In the genomic region with DNA sequence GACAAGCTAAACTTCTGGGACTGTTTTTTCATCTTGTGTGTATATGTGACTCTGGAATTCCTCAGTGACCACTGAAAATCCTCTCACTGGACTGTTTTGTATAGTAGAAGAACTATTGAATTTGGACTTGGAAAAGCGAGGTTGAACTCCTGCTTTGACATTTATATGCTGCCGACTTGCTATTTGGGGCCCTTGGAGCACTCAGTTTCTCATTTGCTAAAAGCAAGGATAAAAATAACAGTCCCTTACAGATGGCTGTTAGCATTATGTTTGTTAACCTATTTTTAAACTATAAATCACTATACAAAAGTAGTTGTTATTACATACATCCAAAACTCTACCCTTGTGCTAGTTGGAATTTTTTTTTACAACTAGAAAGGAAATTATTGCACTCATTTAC, we compare ENCODE assay signal across 20 cellular contexts. TPM values are rescaled to one million over a fixed set of nuclear protein-coding genes. Genes with fewer than 3 reads are reported as not detected.
DNase-seq lines count a peak whose midpoint lies in the region; ATAC-seq and TF ChIP-seq lines count a peak whose summit lies in the region.
"Had no signal": no experiment of that assay in that cellular context is flagged by ENCODE, and none has a peak within 500 bp of the region (broad histone marks: within the 10 kb centered on the region; RNA-seq: fewer than 3 reads in every experiment).

No MANE protein-coding gene starts in this region.

- POLR2A ChIA-PET in Panc1 (lab: Charles Lee): no interaction called here
- POLR2A ChIA-PET in activated CD8-positive, alpha-beta T cell treated with anti-CD3 and anti-CD28 coated beads, Interleukin-2, amount 10 ng/mL, durations not matched to agents 7 days and 5 days (lab: Charles Lee): no interaction called here

- no peaks in the 10 kb centered on the region for H3K27me3 Mint-ChIP-seq in activated CD8-positive, alpha-beta T cell treated with anti-CD3 and anti-CD28 coated beads, Interleukin-2, amount 10 ng/mL, durations not matched to agents 7 days and 5 days (ENCODE audit: low read depth)
- H3K27me3 Mint-ChIP-seq: B cell had no signal

- CTCF ChIA-PET in Panc1 (lab: Charles Lee): no interaction called here
- CTCF ChIA-PET in activated CD8-positive, alpha-beta T cell treated with anti-CD3 and anti-CD28 coated beads, Interleukin-2, amount 10 ng/mL, durations not matched to agents 7 days and 5 days (lab: Charles Lee): interaction anchor here (1.8 kb wide), 1 partner anchor 8 kb away, joined by 7 read pairs; no protein-coding TSS in a partner anchor

- H3K36me3 Mint-ChIP-seq in activated CD8-positive, alpha-beta T cell treated with anti-CD3 and anti-CD28 coated beads, Interleukin-2, amount 10 ng/mL, durations not matched to agents 7 days and 5 days (ENCODE audit: low read depth): peaks cover 7% of the 10 kb centered on the region

- H3K4me1 ChIP-seq in Panc1 (ENCODE audit: control insufficient read depth, insufficient read depth, low read length): peaks cover 33% of the 10 kb centered on the region
- peaks cover 0 to 11% (median 7%) of the 10 kb centered on the region in 3 donors for H3K4me1 ChIP-seq in skeletal muscle tissue (ENCODE audit: control insufficient read depth in 3 of 3, insufficient read depth in 3 of 3, low read length in 3 of 3)
- H3K4me1 ChIP-seq in left lung: peaks cover 0 to 26% of the 10 kb centered on the region in 2 donors
- H3K4me1 ChIP-seq: Peyer's patch had no signal

- in situ Hi-C loops in Panc1 (cut with HindIII; ENCODE audit: low pct_unique_long_range_greater_than_20kb, low sequenced_read_pairs): no loop called here

- no peak overlapping the region for H3K4me3 Mint-ChIP-seq in activated CD8-positive, alpha-beta T cell treated with anti-CD3 and anti-CD28 coated beads, Interleukin-2, amount 10 ng/mL, durations not matched to agents 7 days and 5 days
- H3K4me3 Mint-ChIP-seq: B cell, CD14-positive monocyte had no signal

- no peaks in the 10 kb centered on the region for H3K9me3 ChIP-seq in Panc1 (ENCODE audit: control insufficient read depth, insufficient read depth, low read depth, low read length)
- no peaks in the 10 kb centered on the region for H3K9me3 ChIP-seq in skeletal muscle tissue (ENCODE audit: control insufficient read depth in 3 of 3, low read length in 3 of 3)
- H3K9me3 ChIP-seq in left lung: no peaks in the 10 kb centered on the region
- H3K9me3 ChIP-seq: Peyer's patch had no signal

- H3K27me3 ChIP-seq in Panc1 (ENCODE audit: control insufficient read depth, insufficient read depth, low read length) (no peaks in the 10 kb centered on the region), skeletal muscle tissue (ENCODE audit: control insufficient read depth in 3 of 3, insufficient read depth in 3 of 3, low read length in 3 of 3) (no peaks in the 10 kb centered on the region), left lung (no peaks in the 10 kb centered on the region)
- H3K27me3 ChIP-seq: Peyer's patch had no signal

- TF ChIP-seq CTCF in Panc1 (IDR thresholded peaks at IDR 0.05): no peak
- TF ChIP-seq CTCF in left lung (IDR thresholded peaks at IDR 0.05): no peak

- H3K9ac ChIP-seq in skeletal muscle tissue (ENCODE audit: low read depth in 1 of 3, low read length in 3 of 3): peak overlapping the region; percentile 36 to 48 (median 42)

- H3K27ac ChIP-seq in Panc1 (ENCODE audit: low read length) (0 out of 2 replicates have a peak overlapping the region, but pooled peaks have one; percentile 13), skeletal muscle tissue (ENCODE audit: low read depth, low read length) (peak overlapping the region; percentile 61), left lung (no peak overlapping the region)
- H3K27ac ChIP-seq: Peyer's patch had no signal

- no peaks in the 10 kb centered on the region; the same call in 1 of the 2 replicates for H3K36me3 ChIP-seq in Panc1 (ENCODE audit: control insufficient read depth, insufficient read depth, low read length)
- no peaks in the 10 kb centered on the region for H3K36me3 ChIP-seq in skeletal muscle tissue (ENCODE audit: control insufficient read depth in 3 of 3, insufficient read depth in 3 of 3, low read length in 3 of 3)
- no peaks in the 10 kb centered on the region for H3K36me3 ChIP-seq in left lung
- H3K36me3 ChIP-seq: Peyer's patch had no signal

- intact Hi-C loops in Right ventricle myocardium superior (cut with DNase I) (no loop called here), left cardiac atrium (cut with DNase I) (no loop called here), Panc1 (cut with micrococcal nuclease; ENCODE audit: unreplicated experiment) (no loop called here), left ventricle myocardium superior (cut with micrococcal nuclease) (no loop called here), left lung (cut with DNase I) (no loop called here)

- H3K4me3 ChIP-seq in Panc1 (ENCODE audit: low read depth in 2 of 2, low read length in 2 of 2) (no peak overlapping the region), skeletal muscle tissue (ENCODE audit: low read length in 3 of 3) (no peak overlapping the region), left lung (no peak overlapping the region)
- H3K4me3 ChIP-seq: Peyer's patch had no signal

- no TSS peak for BruUV-seq in Panc1 (replicated peaks; lab: Mats Ljungman, UMichigan)

- DNase-seq in Right ventricle myocardium superior (no peak), left cardiac atrium (no peak), Panc1 (ENCODE audit: low read depth, low spot score) (no peak), left ventricle myocardium superior (no peak), left lung (no peak), AML-193 (lab: John Stamatoyannopoulos, UW) (no peak)
- DNase-seq in activated CD8-positive, alpha-beta T cell treated with anti-CD3 and anti-CD28 coated beads, Interleukin-2, amount 10 ng/mL, durations not matched to agents 7 days and 5 days: no peak
- DNase-seq: GOT3, KG1, NCI-H1105, NCI-H146, NCI-H2029, NCI-H345, NCI-H524, NCI-H82, Peyer's patch had no signal

- no peaks in the 10 kb centered on the region for H3K4me1 Mint-ChIP-seq in activated CD8-positive, alpha-beta T cell treated with anti-CD3 and anti-CD28 coated beads, Interleukin-2, amount 10 ng/mL, durations not matched to agents 7 days and 5 days (ENCODE audit: low read depth)

- H3K9me3 Mint-ChIP-seq in activated CD8-positive, alpha-beta T cell treated with anti-CD3 and anti-CD28 coated beads, Interleukin-2, amount 10 ng/mL, durations not matched to agents 7 days and 5 days (ENCODE audit: insufficient read depth): no peaks in the 10 kb centered on the region
- H3K9me3 Mint-ChIP-seq: CD14-positive monocyte had no signal

- ATAC-seq in Right ventricle myocardium superior (ENCODE audit: poor library complexity): peak; percentile 38
- ATAC-seq in left cardiac atrium: no peak
- ATAC-seq in Panc1: no peak
- peak; percentile 53 for ATAC-seq in left ventricle myocardium superior
- no peak for ATAC-seq in left lung
- no peak for ATAC-seq in activated CD8-positive, alpha-beta T cell treated with anti-CD3 and anti-CD28 coated beads, Interleukin-2, amount 10 ng/mL, durations not matched to agents 7 days and 5 days
- ATAC-seq: HCT116 had no signal

- no peak overlapping the region for H3K27ac Mint-ChIP-seq in activated CD8-positive, alpha-beta T cell treated with anti-CD3 and anti-CD28 coated beads, Interleukin-2, amount 10 ng/mL, durations not matched to agents 7 days and 5 days
- H3K27ac Mint-ChIP-seq: B cell had no signal

RNA-seq across cellular contexts. Expression of gene VMP1, which starts 9.0 kb away (rescaled TPM):
- total RNA-seq in Right ventricle myocardium superior (49.4 TPM), left cardiac atrium (100 to 1,000 TPM in 1 of 2 donors, 10 to 100 TPM in 1; 82.1 to 123 TPM), Panc1 (2021; ENCODE audit: unreplicated experiment) (281 TPM), left ventricle myocardium superior (55.9 TPM), skeletal muscle tissue (128 TPM), left lung (100 to 1,000 TPM; 306 to 343 TPM)
- 139 TPM for polyA plus RNA-seq in Panc1 (2012; ENCODE audit: insufficient read length)
- total RNA-seq in activated CD8-positive, alpha-beta T cell treated with anti-CD3 and anti-CD28 coated beads, Interleukin-2, amount 10 ng/mL, durations not matched to agents 7 days and 5 days: 100 to 1,000 TPM; 122 to 123 TPM

RNA-seq across cellular contexts. Expression of gene PTRH2, which starts 9.2 kb away (rescaled TPM):
- 9.0 TPM for total RNA-seq in Right ventricle myocardium superior
- 10 to 100 TPM; 10.1 to 15.4 TPM for total RNA-seq in left cardiac atrium
- 40.2 TPM for total RNA-seq in Panc1 (2021; ENCODE audit: unreplicated experiment)
- polyA plus RNA-seq in Panc1 (2012; ENCODE audit: insufficient read length): 36.1 TPM
- 10.4 TPM for total RNA-seq in left ventricle myocardium superior
- total RNA-seq in skeletal muscle tissue: 18.3 TPM
- total RNA-seq in left lung: 10 to 100 TPM; 15.4 to 23.9 TPM
- total RNA-seq in activated CD8-positive, alpha-beta T cell treated with anti-CD3 and anti-CD28 coated beads, Interleukin-2, amount 10 ng/mL, durations not matched to agents 7 days and 5 days: 10 to 100 TPM; 21.5 to 24.7 TPM

Comparison
In these comparisons a context has a peak if more than half of its experiments do, and no peak if none do; other contexts are left out.
1. ATAC-seq: peak in Right ventricle myocardium superior (single experiment) and left ventricle myocardium superior (single experiment); none in left cardiac atrium (0 of 2), Panc1 (single experiment), left lung (single experiment) and activated CD8-positive, alpha-beta T cell treated with anti-CD3 and anti-CD28 coated beads, Interleukin-2, amount 10 ng/mL, durations not matched to agents 7 days and 5 days (single experiment).
2. H3K27ac ChIP-seq: peak in Panc1 (single experiment) and skeletal muscle tissue (single experiment); none in left lung (0 of 2).